Comparison of ENCODE assay signal across 9 cellular contexts in the genomic region with DNA sequence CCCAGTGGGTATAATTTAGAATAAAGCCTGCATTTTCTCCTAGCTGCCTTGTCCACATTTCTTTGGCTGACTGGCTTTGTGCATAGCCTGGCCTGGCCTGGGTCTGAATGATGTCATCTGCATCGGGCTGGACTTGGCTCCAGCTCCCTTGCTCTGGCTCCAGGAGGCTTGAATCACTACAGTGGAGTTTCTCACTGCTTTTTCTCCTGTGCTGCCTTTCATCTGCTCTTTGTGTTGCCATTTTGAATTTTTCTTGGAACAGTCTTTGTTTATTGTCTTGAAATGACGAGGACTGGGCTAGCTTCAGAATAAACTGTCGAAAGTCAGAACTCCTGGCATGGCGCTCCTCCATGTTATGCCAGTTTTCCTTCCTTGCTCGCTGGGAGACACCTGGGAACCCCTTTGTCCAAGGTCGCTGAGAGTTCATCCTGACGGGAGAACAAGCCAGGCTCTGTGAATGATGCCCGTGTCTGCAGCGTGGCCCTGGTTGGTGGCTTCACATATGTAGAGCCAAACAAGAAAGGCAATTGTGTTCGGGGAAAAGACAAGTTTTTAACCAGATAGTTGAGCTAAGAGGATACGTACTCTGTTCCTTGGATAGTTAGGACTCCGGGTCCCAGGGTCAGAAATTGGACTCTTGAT.
DNase-seq lines count a peak whose midpoint lies in the region; TF ChIP-seq lines count a peak whose summit lies in the region.
"Had no signal": no experiment of that assay in that cellular context is flagged by ENCODE, and none has a peak within 500 bp of the region (broad histone marks: within the 10 kb centered on the region; RNA-seq: fewer than 3 reads in every experiment).

No MANE protein-coding gene starts in this region.

- POLR2A ChIA-PET in HEK293T (lab: Yijun Ruan, JAX): no interaction called here

- DNase-seq in amniotic stem cell (lab: John Stamatoyannopoulos, UW) (peak; percentile 6), globus pallidus (ENCODE audit: low spot score) (peak; percentile 85), occipital lobe (lab: John Stamatoyannopoulos, UW) (peak; percentile 51), NCI-H774 (lab: John Stamatoyannopoulos, UW) (no peak), NCI-H2196 treated with DMSO at 0.1 percent for 48 hours (lab: John Stamatoyannopoulos, UW; ENCODE audit: unreplicated experiment) (no peak), HEK293T (ENCODE audit: extremely low spot score) (no peak)
- DNase-seq in activated T-cell treated with anti-CD3 and anti-CD28 coated beads, Interleukin-2, amount 50 U/mL, for 48 hours: no peak
- DNase-seq: activated B cell treated with CpG ODN at 0.5 μM for 24 hours, NCI-H2081 treated with DMSO at 0.1 percent for 48 hours had no signal

- CTCF ChIA-PET in HEK293T (lab: Yijun Ruan, JAX): no interaction called here

TF ChIP-seq in HEK293T, 16 proteins besides CTCF, POLR2A, EP300 and RAD21:
- TF ChIP-seq FOXA1 (IDR thresholded peaks at IDR 0.05) (no peak), ELF4 (IDR thresholded peaks at IDR 0.05) (no peak), ZNF384 (IDR thresholded peaks at IDR 0.05) (no peak)
- TF ChIP-seq, protein P1, sequence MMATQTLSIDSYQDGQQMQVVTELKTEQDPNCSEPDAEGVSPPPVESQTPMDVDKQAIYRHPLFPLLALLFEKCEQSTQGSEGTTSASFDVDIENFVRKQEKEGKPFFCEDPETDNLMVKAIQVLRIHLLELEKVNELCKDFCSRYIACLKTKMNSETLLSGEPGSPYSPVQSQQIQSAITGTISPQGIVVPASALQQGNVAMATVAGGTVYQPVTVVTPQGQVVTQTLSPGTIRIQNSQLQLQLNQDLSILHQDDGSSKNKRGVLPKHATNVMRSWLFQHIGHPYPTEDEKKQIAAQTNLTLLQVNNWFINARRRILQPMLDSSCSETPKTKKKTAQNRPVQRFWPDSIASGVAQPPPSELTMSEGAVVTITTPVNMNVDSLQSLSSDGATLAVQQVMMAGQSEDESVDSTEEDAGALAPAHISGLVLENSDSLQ (IDR thresholded peaks at IDR 0.05): no peak

Comparison
In these comparisons a context has a peak if more than half of its experiments do, and no peak if none do; other contexts are left out.
1. DNase-seq: peak in amniotic stem cell (single experiment), globus pallidus (single experiment) and occipital lobe (single experiment); none in NCI-H774 (single experiment), NCI-H2196 treated with DMSO at 0.1 percent for 48 hours (single experiment), HEK293T (single experiment) and activated T-cell treated with anti-CD3 and anti-CD28 coated beads, Interleukin-2, amount 50 U/mL, for 48 hours (0 of 2).